ENCODE assay signal across 13 cellular contexts in the genomic region with DNA sequence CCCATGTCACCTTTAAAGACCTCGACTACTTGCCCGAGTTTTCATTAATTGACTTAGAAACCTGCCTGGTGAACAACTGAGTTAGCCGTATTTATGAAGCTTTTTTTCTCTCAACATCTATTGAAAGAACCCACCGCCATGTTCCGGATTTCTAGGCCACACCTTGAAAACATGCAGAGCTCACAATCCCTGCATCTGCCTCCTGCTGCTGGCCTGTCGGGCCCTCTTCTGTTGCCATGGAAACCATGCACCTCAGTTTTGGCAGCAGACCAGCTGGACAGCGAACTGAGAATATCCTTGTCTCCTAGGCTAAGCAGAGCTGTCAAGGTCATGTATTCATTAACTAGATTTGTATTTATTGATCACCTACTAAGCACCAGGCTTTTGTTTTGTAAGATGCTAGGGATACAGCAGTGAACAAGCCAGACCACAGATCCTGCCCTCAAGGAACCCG. TPM values are rescaled to one million over a fixed set of nuclear protein-coding genes. Genes with fewer than 3 reads are reported as not detected.
DNase-seq lines count a peak whose midpoint lies in the region; ATAC-seq, FAIRE-seq and TF ChIP-seq lines count a peak whose summit lies in the region.
"Had no signal": no experiment of that assay in that cellular context is flagged by ENCODE, and none has a peak within 500 bp of the region (broad histone marks: within the 10 kb centered on the region; RNA-seq: fewer than 3 reads in every experiment).

No MANE protein-coding gene starts in this region.

- DNase-seq in COR-L47 (lab: John Stamatoyannopoulos, UW) (peak; percentile 87), LHCN-M2 (ENCODE audit: low read depth) (peak; percentile 54), RKO (ENCODE audit: low spot score) (peak; percentile 21), endodermal cell (no peak), AG08395 (ENCODE audit: low spot score) (no peak)
- no peak for DNase-seq in activated CD4-positive, alpha-beta T cell treated with anti-CD3 and anti-CD28 coated beads, Interleukin-2, amount 10 ng/mL, durations not matched to agents 24 days and 14 days
- DNase-seq: activated CD4-positive, alpha-beta T cell treated with anti-CD3 and anti-CD28 coated beads for 48 hours; HCEC 1CT; PC-9 had no signal

- no peaks in the 10 kb centered on the region for H3K4me1 ChIP-seq in endodermal cell (ENCODE audit: control insufficient read depth, insufficient read depth, low read length)

- H3K27ac Mint-ChIP-seq in endodermal cell: no peak overlapping the region
- H3K27ac Mint-ChIP-seq in activated CD4-positive, alpha-beta T cell treated with anti-CD3 and anti-CD28 coated beads, Interleukin-2, amount 10 ng/mL, durations not matched to agents 24 days and 14 days: no peak overlapping the region

- no peaks in the 10 kb centered on the region for H3K27me3 Mint-ChIP-seq in endodermal cell (ENCODE audit: insufficient read depth)
- peaks cover 5% of the 10 kb centered on the region for H3K27me3 Mint-ChIP-seq in activated CD4-positive, alpha-beta T cell treated with anti-CD3 and anti-CD28 coated beads, Interleukin-2, amount 10 ng/mL, durations not matched to agents 24 days and 14 days

- intact Hi-C loops in activated CD4-positive, alpha-beta T cell treated with anti-CD3 and anti-CD28 coated beads, Interleukin-2, amount 10 ng/mL, durations not matched to agents 24 days and 14 days (cut with micrococcal nuclease): no loop called here

- H3K9me3 Mint-ChIP-seq in endodermal cell: no peaks in the 10 kb centered on the region
- H3K9me3 Mint-ChIP-seq in activated CD4-positive, alpha-beta T cell treated with anti-CD3 and anti-CD28 coated beads, Interleukin-2, amount 10 ng/mL, durations not matched to agents 24 days and 14 days: no peaks in the 10 kb centered on the region

- no peaks in the 10 kb centered on the region for H3K27me3 ChIP-seq in endodermal cell (ENCODE audit: control insufficient read depth, insufficient read depth, low read length, poor library complexity, severe bottlenecking)

- FAIRE-seq in islet of Langerhans (lab: Jason Lieb, UNC): peak; percentile 92

- H3K9me3 ChIP-seq in endodermal cell (ENCODE audit: control insufficient read depth, low read length): no peaks in the 10 kb centered on the region

- no peak overlapping the region for H3K4me3 ChIP-seq in endodermal cell (ENCODE audit: low read length)
- H3K4me3 ChIP-seq: PC-9 had no signal

- no peak overlapping the region for H3K4me3 Mint-ChIP-seq in endodermal cell
- H3K4me3 Mint-ChIP-seq in activated CD4-positive, alpha-beta T cell treated with anti-CD3 and anti-CD28 coated beads, Interleukin-2, amount 10 ng/mL, durations not matched to agents 24 days and 14 days: no peak overlapping the region

- H3K27ac ChIP-seq in endodermal cell (ENCODE audit: low read depth, low read length): no peak overlapping the region
- H3K27ac ChIP-seq: C4-2B, PC-9 had no signal

- no peak overlapping the region for H3K9ac ChIP-seq in endodermal cell (ENCODE audit: extremely low read depth, low read length, poor library complexity, severe bottlenecking)

- H3K36me3 Mint-ChIP-seq in endodermal cell (ENCODE audit: low read depth): no peaks in the 10 kb centered on the region
- peaks cover 5% of the 10 kb centered on the region for H3K36me3 Mint-ChIP-seq in activated CD4-positive, alpha-beta T cell treated with anti-CD3 and anti-CD28 coated beads, Interleukin-2, amount 10 ng/mL, durations not matched to agents 24 days and 14 days (ENCODE audit: low read depth)

- ATAC-seq in GM18519 (IDR thresholded peaks at IDR 0.05; ENCODE audit: low FRiP score, unreplicated experiment): no peak
- ATAC-seq: esophagus mucosa had no signal

- no peaks in the 10 kb centered on the region for H3K36me3 ChIP-seq in endodermal cell (ENCODE audit: control insufficient read depth, insufficient read depth, low read length)

- H3K4me1 Mint-ChIP-seq in endodermal cell: no peaks in the 10 kb centered on the region
- H3K4me1 Mint-ChIP-seq in activated CD4-positive, alpha-beta T cell treated with anti-CD3 and anti-CD28 coated beads, Interleukin-2, amount 10 ng/mL, durations not matched to agents 24 days and 14 days: peaks cover 5% of the 10 kb centered on the region

- 85 to 92% methylated on average over 7 to 8 of the region's 8 CpGs for WGBS in endodermal cell (ENCODE audit: insufficient coverage in 1 of 2, insufficient read length in 1 of 2), 2 experiments

- TF ChIP-seq CTCF in endodermal cell (conservative IDR thresholded peaks at IDR 0.05): no peak

RNA-seq across cellular contexts. Expression of gene PATZ1, which starts 4.3 kb away (rescaled TPM):
- 14.7 and 18.3 TPM in 2 replicates for total RNA-seq in LHCN-M2 (2014; rRNA removed)
- 12.0 TPM for polyA plus RNA-seq in LHCN-M2 (2012)
- total RNA-seq in endodermal cell: 10 to 100 TPM; 49.2 to 57.1 TPM
- polyA plus RNA-seq in endodermal cell (2013, experiment 1 of 2): 65.0 TPM
- polyA plus RNA-seq in endodermal cell (2013, experiment 2 of 2): 55.9 TPM
- total RNA-seq in activated CD4-positive, alpha-beta T cell treated with anti-CD3 and anti-CD28 coated beads, Interleukin-2, amount 10 ng/mL, durations not matched to agents 24 days and 14 days: 33.8 and 34.7 TPM in 2 replicates

RNA-seq across cellular contexts. Expression of gene DRG1, which starts 49.0 kb away (rescaled TPM):
- total RNA-seq in LHCN-M2 (2014; rRNA removed) (99.8 and 102 TPM in 2 replicates), endodermal cell (10 to 100 TPM; 79.9 to 93.5 TPM)
- 74.4 TPM for polyA plus RNA-seq in LHCN-M2 (2012)
- polyA plus RNA-seq in endodermal cell (2013, experiment 1 of 2): 79.6 TPM
- polyA plus RNA-seq in endodermal cell (2013, experiment 2 of 2): 64.9 TPM
- 114 and 117 TPM in 2 replicates for total RNA-seq in activated CD4-positive, alpha-beta T cell treated with anti-CD3 and anti-CD28 coated beads, Interleukin-2, amount 10 ng/mL, durations not matched to agents 24 days and 14 days

RNA-seq across cellular contexts. Expression of gene PIK3IP1, which starts 58.1 kb away (rescaled TPM):
- 4.2 and 5.4 TPM in 2 replicates for total RNA-seq in LHCN-M2 (2014; rRNA removed)
- 5.6 TPM for polyA plus RNA-seq in LHCN-M2 (2012)
- total RNA-seq in endodermal cell: 1 to 10 TPM; 2.0 to 3.5 TPM
- polyA plus RNA-seq in endodermal cell (2013, experiment 1 of 2): 5.5 TPM
- 4.4 TPM for polyA plus RNA-seq in endodermal cell (2013, experiment 2 of 2)
- 12.4 TPM in 2 replicates for total RNA-seq in activated CD4-positive, alpha-beta T cell treated with anti-CD3 and anti-CD28 coated beads, Interleukin-2, amount 10 ng/mL, durations not matched to agents 24 days and 14 days

Comparison
In these comparisons a context has a peak if more than half of its experiments do, and no peak if none do; other contexts are left out.
1. DNase-seq: peak in COR-L47 (single experiment), LHCN-M2 (single experiment) and RKO (single experiment); none in endodermal cell (single experiment), AG08395 (single experiment) and activated CD4-positive, alpha-beta T cell treated with anti-CD3 and anti-CD28 coated beads, Interleukin-2, amount 10 ng/mL, durations not matched to agents 24 days and 14 days (single experiment).